19 cellular contexts compared by ENCODE assay signal in the genomic region with DNA sequence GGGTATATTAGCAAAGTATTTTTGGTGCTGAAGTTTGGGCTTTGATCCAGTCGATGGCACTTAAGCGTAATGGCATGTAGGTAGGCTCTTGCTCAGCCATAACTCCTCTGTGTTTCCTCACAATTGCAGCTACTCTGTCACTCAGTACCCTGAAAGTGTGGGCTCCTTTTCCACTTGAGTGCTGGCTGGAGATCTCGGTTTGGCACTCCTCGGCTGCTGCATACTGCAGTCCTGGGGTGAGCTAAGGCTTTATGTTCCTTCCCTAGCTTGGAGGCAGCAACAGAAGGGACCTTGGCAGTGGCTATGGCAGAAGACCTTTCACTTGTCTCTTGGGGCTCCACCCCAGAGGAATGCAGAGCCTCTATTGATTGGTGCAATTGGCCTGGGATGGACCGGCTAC.
"Had no signal": no experiment of that assay in that cellular context is flagged by ENCODE, and none has a peak within 500 bp of the region (broad histone marks: within the 10 kb centered on the region; RNA-seq: fewer than 3 reads in every experiment).

No MANE protein-coding gene starts in this region.

- H3K79me2 ChIP-seq: hepatocyte had no signal

- H2AFZ ChIP-seq: hepatocyte had no signal

- FAIRE-seq: colon, frontal cortex, kidney, pancreas, small intestine had no signal

- DNase-seq: dorsolateral prefrontal cortex; effector CD4-positive, alpha-beta T cell; kidney; natural killer cell; right lobe of liver; small intestine; stimulated activated CD4-positive, alpha-beta T cell treated with anti-CD3 and anti-CD28 coated beads, Interleukin-15, amount 100 ng/mL, for 24 hours; stimulated activated CD4-positive, alpha-beta T cell treated with anti-CD3 and anti-CD28 coated beads, Interleukin-2, amount 100 ng/mL, for 48 hours; stimulated activated naive B cell treated with anti-CD40 and anti-IgM and Interleukin-4, amounts not matched to agents 10 μg/mL and 1 μg/mL and 100 μg/mL, for 72 hours; stimulated activated naive CD8-positive, alpha-beta T cell treated with anti-CD3 and anti-CD28 coated beads, Interleukin-15, amount 100 ng/mL, for 72 hours; tibial artery; uterus had no signal

- ATAC-seq: left lobe of liver; natural killer cell; pancreas; right lobe of liver; stimulated activated naive B cell treated with anti-CD40 and anti-IgM and Interleukin-4, amounts not matched to agents 10 μg/mL and 1 μg/mL and 100 μg/mL, for 72 hours; stimulated activated naive CD8-positive, alpha-beta T cell treated with anti-CD3 and anti-CD28 coated beads, Interleukin-15, amount 100 ng/mL, for 72 hours had no signal

- H3K27me3 ChIP-seq: dorsolateral prefrontal cortex, hepatocyte, neutrophil, pancreas, right lobe of liver, suprapubic skin, tibial artery, uterus had no signal

- H3K36me3 ChIP-seq: neutrophil, pancreas, right lobe of liver, suprapubic skin, tibial artery, uterus had no signal

- H3K9me3 ChIP-seq: neutrophil, pancreas, right lobe of liver, suprapubic skin, tibial artery, uterus had no signal

- H3K27ac ChIP-seq: dorsolateral prefrontal cortex, hepatocyte, neutrophil, pancreas, right lobe of liver, suprapubic skin, tibial artery, uterus had no signal

- H3K4me2 ChIP-seq: hepatocyte had no signal

- H3K4me1 ChIP-seq: pancreas, right lobe of liver, suprapubic skin, tibial artery, uterus had no signal

- H3K4me3 ChIP-seq: dorsolateral prefrontal cortex, hepatocyte, pancreas, right lobe of liver, suprapubic skin, tibial artery, uterus had no signal
